ENCODE assay signal across 8 cellular contexts in genomic region chr14:31927348-31927826, GRCh38.
DNase-seq lines count a peak whose midpoint lies in the region; ATAC-seq and TF ChIP-seq lines count a peak whose summit lies in the region.

No MANE protein-coding gene starts in this region.

- H3K4me3 Mint-ChIP-seq in activated CD4-positive, alpha-beta T cell treated with anti-CD3 and anti-CD28 coated beads, Interleukin-2, amount 10 ng/mL, durations not matched to agents 7 days and 5 days, result no peak overlapping the region
- H3K4me3 Mint-ChIP-seq in stimulated activated naive CD8-positive, alpha-beta T cell treated with anti-CD3 and anti-CD28 coated beads, Interleukin-15, amount 100 ng/mL, for 72 hours, result no peak overlapping the region

- no peaks in the 10 kb centered on the region for H3K36me3 Mint-ChIP-seq in activated CD4-positive, alpha-beta T cell treated with anti-CD3 and anti-CD28 coated beads, Interleukin-2, amount 10 ng/mL, durations not matched to agents 7 days and 5 days (ENCODE audit: low read depth)

- peak; percentile 50 for ATAC-seq in stimulated activated naive CD8-positive, alpha-beta T cell treated with anti-CD3 and anti-CD28 coated beads, Interleukin-15, amount 100 ng/mL, for 72 hours
- ATAC-seq in GM19455 (IDR thresholded peaks at IDR 0.05; ENCODE audit: unreplicated experiment), result no peak

- POLR2A ChIA-PET in activated CD4-positive, alpha-beta T cell treated with anti-CD3 and anti-CD28 coated beads, Interleukin-2, amount 10 ng/mL, durations not matched to agents 7 days and 5 days (lab: Charles Lee), result no interaction called here

- no peaks in the 10 kb centered on the region for H3K9me3 Mint-ChIP-seq in activated CD4-positive, alpha-beta T cell treated with anti-CD3 and anti-CD28 coated beads, Interleukin-2, amount 10 ng/mL, durations not matched to agents 7 days and 5 days
- H3K9me3 Mint-ChIP-seq in stimulated activated naive CD8-positive, alpha-beta T cell treated with anti-CD3 and anti-CD28 coated beads, Interleukin-15, amount 100 ng/mL, for 72 hours, result no peaks in the 10 kb centered on the region

- DNase-seq in activated CD4-positive, alpha-beta T cell treated with anti-CD3 and anti-CD28 coated beads, Interleukin-2, amount 10 ng/mL, durations not matched to agents 7 days and 5 days, result no peak
- no peak for DNase-seq in activated CD4-positive, alpha-beta T cell treated with anti-CD3 and anti-CD28 coated beads, Interleukin-2, amount 50 U/mL, for 4 hours
- peak; percentile 72 for DNase-seq in astrocyte of the cerebellum (ENCODE audit: low read depth)
- DNase-seq in iris pigment epithelial cell (ENCODE audit: low read depth), result peak; percentile 99
- DNase-seq in stimulated activated naive CD8-positive, alpha-beta T cell treated with anti-CD3 and anti-CD28 coated beads, Interleukin-15, amount 100 ng/mL, for 72 hours, result no peak
- no peak for DNase-seq in NCI-H510A treated with DMSO at 0.1 percent for 48 hours (lab: John Stamatoyannopoulos, UW)
- DNase-seq in GDM1 (lab: John Stamatoyannopoulos, UW), result no peak

- peak overlapping the region; percentile 6 for H3K27ac Mint-ChIP-seq in activated CD4-positive, alpha-beta T cell treated with anti-CD3 and anti-CD28 coated beads, Interleukin-2, amount 10 ng/mL, durations not matched to agents 7 days and 5 days
- H3K27ac Mint-ChIP-seq in stimulated activated naive CD8-positive, alpha-beta T cell treated with anti-CD3 and anti-CD28 coated beads, Interleukin-15, amount 100 ng/mL, for 72 hours, result no peak overlapping the region

- in situ Hi-C loops in astrocyte of the cerebellum (cut with HindIII; ENCODE audit: low sequenced_read_pairs), result no loop called here

- H3K27me3 Mint-ChIP-seq in activated CD4-positive, alpha-beta T cell treated with anti-CD3 and anti-CD28 coated beads, Interleukin-2, amount 10 ng/mL, durations not matched to agents 7 days and 5 days, result no peaks in the 10 kb centered on the region
- H3K27me3 Mint-ChIP-seq in stimulated activated naive CD8-positive, alpha-beta T cell treated with anti-CD3 and anti-CD28 coated beads, Interleukin-15, amount 100 ng/mL, for 72 hours, result no peaks in the 10 kb centered on the region

- H3K4me3 ChIP-seq in astrocyte of the cerebellum (ENCODE audit: low read depth, low read length), result no peak overlapping the region

- CTCF ChIA-PET in activated CD4-positive, alpha-beta T cell treated with anti-CD3 and anti-CD28 coated beads, Interleukin-2, amount 10 ng/mL, durations not matched to agents 7 days and 5 days (lab: Charles Lee), result interaction anchor here (0.9 to 1.9 kb wide), 6 partner anchors 9 to 327 kb away, joined by 3 to 8 read pairs (median 5); no protein-coding TSS in a partner anchor

- TF ChIP-seq CTCF in astrocyte of the cerebellum (IDR thresholded peaks at IDR 0.05; ENCODE audit: low read depth, low read length, missing control alignments), result no peak

- peaks cover 9% of the 10 kb centered on the region for H3K4me1 Mint-ChIP-seq in activated CD4-positive, alpha-beta T cell treated with anti-CD3 and anti-CD28 coated beads, Interleukin-2, amount 10 ng/mL, durations not matched to agents 7 days and 5 days
- no peaks in the 10 kb centered on the region for H3K4me1 Mint-ChIP-seq in stimulated activated naive CD8-positive, alpha-beta T cell treated with anti-CD3 and anti-CD28 coated beads, Interleukin-15, amount 100 ng/mL, for 72 hours

Comparison
In these comparisons a context has a peak if more than half of its experiments do, and no peak if none do; other contexts are left out.
1. DNase-seq: peak in astrocyte of the cerebellum (single experiment) and iris pigment epithelial cell (single experiment); none in activated CD4-positive, alpha-beta T cell treated with anti-CD3 and anti-CD28 coated beads, Interleukin-2, amount 10 ng/mL, durations not matched to agents 7 days and 5 days (single experiment), activated CD4-positive, alpha-beta T cell treated with anti-CD3 and anti-CD28 coated beads, Interleukin-2, amount 50 U/mL, for 4 hours (0 of 2), stimulated activated naive CD8-positive, alpha-beta T cell treated with anti-CD3 and anti-CD28 coated beads, Interleukin-15, amount 100 ng/mL, for 72 hours (0 of 2), NCI-H510A treated with DMSO at 0.1 percent for 48 hours (single experiment) and GDM1 (single experiment).